In the genomic region with DNA sequence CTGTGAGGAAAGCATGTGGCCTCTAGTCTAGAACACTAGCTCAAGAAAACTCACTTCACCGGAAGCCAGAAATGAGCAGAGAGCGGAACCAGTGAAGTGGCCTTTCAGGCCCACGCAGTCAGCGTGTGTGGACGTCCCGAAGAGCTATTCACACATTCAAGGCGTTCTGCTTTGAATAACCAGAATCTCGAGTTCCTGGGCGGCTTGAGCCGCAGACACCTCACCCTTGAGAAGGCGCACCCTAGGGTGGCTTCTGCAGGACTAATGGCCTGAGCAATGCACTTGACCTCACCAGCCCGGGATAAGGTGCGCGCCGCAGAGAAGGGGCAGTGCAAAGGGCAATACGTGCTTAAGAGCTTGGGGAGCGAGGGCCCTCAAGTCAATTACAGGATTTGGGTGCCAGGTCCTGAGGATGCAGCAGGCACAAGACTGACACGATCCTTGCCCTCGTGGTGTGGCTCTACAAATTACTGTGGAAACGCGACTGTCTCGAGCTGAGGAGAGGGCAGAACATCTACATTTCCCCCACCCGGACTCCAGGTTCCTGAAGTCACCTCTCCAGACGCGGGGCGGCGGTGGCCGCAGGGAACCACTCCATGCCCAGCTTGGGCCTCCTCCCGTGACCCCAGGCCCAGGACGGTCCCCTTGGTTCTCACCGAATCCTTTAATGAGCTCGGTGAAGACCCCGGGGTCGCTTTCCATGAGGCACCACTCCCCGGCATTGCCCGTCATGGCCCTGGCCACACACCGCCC, we compare ENCODE assay signal across 1 cellular context.
TF ChIP-seq lines count a peak whose summit lies in the region.

No MANE protein-coding gene starts in this region.

TF ChIP-seq in HepG2, 621 proteins besides CTCF, POLR2A, EP300 and RAD21 (continued from another document and continues in another):
- TF ChIP-seq SOX6 (IDR thresholded peaks at IDR 0.05): no peak
- no peak for TF ChIP-seq SOX6 (CRISPR knock-in tag; IDR thresholded peaks at IDR 0.05)
- TF ChIP-seq PAF1 (CRISPR knock-in tag; IDR thresholded peaks at IDR 0.05): no peak
- 0 out of 2 replicates have a peak, but pooled peaks have one; percentile 2 for TF ChIP-seq SNAPC2 (CRISPR knock-in tag; IDR thresholded peaks at IDR 0.05)
- TF ChIP-seq JARID2 (CRISPR knock-in tag; IDR thresholded peaks at IDR 0.05; ENCODE audit: insufficient replicate concordance): peak; percentile 45
- no peak for TF ChIP-seq RARG (CRISPR knock-in tag; IDR thresholded peaks at IDR 0.05; ENCODE audit: low read depth)
- TF ChIP-seq, protein P1, sequence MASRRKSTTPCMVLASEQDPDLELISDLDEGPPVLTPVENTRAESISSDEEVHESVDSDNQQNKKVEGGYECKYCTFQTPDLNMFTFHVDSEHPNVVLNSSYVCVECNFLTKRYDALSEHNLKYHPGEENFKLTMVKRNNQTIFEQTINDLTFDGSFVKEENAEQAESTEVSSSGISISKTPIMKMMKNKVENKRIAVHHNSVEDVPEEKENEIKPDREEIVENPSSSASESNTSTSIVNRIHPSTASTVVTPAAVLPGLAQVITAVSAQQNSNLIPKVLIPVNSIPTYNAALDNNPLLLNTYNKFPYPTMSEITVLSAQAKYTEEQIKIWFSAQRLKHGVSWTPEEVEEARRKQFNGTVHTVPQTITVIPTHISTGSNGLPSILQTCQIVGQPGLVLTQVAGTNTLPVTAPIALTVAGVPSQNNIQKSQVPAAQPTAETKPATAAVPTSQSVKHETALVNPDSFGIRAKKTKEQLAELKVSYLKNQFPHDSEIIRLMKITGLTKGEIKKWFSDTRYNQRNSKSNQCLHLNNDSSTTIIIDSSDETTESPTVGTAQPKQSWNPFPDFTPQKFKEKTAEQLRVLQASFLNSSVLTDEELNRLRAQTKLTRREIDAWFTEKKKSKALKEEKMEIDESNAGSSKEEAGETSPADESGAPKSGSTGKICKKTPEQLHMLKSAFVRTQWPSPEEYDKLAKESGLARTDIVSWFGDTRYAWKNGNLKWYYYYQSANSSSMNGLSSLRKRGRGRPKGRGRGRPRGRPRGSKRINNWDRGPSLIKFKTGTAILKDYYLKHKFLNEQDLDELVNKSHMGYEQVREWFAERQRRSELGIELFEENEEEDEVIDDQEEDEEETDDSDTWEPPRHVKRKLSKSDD (CRISPR knock-in tag; IDR thresholded peaks at IDR 0.05; ENCODE audit: low read depth): peak; percentile 13; the same call in 1 of the 2 replicates
- TF ChIP-seq, protein P2, sequence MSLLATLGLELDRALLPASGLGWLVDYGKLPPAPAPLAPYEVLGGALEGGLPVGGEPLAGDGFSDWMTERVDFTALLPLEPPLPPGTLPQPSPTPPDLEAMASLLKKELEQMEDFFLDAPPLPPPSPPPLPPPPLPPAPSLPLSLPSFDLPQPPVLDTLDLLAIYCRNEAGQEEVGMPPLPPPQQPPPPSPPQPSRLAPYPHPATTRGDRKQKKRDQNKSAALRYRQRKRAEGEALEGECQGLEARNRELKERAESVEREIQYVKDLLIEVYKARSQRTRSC (CRISPR knock-in tag; IDR thresholded peaks at IDR 0.05; ENCODE audit: low read depth): no peak
- TF ChIP-seq NFYB (CRISPR knock-in tag; IDR thresholded peaks at IDR 0.05): no peak
- no peak for TF ChIP-seq TEAD3 (CRISPR knock-in tag; optimal IDR thresholded peaks at IDR 0.05; ENCODE audit: borderline replicate concordance)
- TF ChIP-seq, protein P3, sequence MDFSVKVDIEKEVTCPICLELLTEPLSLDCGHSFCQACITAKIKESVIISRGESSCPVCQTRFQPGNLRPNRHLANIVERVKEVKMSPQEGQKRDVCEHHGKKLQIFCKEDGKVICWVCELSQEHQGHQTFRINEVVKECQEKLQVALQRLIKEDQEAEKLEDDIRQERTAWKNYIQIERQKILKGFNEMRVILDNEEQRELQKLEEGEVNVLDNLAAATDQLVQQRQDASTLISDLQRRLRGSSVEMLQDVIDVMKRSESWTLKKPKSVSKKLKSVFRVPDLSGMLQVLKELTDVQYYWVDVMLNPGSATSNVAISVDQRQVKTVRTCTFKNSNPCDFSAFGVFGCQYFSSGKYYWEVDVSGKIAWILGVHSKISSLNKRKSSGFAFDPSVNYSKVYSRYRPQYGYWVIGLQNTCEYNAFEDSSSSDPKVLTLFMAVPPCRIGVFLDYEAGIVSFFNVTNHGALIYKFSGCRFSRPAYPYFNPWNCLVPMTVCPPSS (IDR thresholded peaks at IDR 0.05): no peak
- no peak for TF ChIP-seq NFE2 (CRISPR knock-in tag; IDR thresholded peaks at IDR 0.05)
- TF ChIP-seq, protein P4, sequence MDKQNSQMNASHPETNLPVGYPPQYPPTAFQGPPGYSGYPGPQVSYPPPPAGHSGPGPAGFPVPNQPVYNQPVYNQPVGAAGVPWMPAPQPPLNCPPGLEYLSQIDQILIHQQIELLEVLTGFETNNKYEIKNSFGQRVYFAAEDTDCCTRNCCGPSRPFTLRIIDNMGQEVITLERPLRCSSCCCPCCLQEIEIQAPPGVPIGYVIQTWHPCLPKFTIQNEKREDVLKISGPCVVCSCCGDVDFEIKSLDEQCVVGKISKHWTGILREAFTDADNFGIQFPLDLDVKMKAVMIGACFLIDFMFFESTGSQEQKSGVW (CRISPR knock-in tag; IDR thresholded peaks at IDR 0.05; ENCODE audit: borderline replicate concordance): no peak
- no peak for TF ChIP-seq ATF7 (IDR thresholded peaks at IDR 0.05)
- TF ChIP-seq ATF7 (CRISPR knock-in tag; IDR thresholded peaks at IDR 0.05): no peak; the same call in 1 of the 2 replicates
- no peak for TF ChIP-seq FOXK1 (CRISPR knock-in tag; IDR thresholded peaks at IDR 0.05; ENCODE audit: borderline replicate concordance, low read depth)
- no peak for TF ChIP-seq ZNF367 (CRISPR knock-in tag; IDR thresholded peaks at IDR 0.05; ENCODE audit: borderline replicate concordance)
- TF ChIP-seq, protein P5, sequence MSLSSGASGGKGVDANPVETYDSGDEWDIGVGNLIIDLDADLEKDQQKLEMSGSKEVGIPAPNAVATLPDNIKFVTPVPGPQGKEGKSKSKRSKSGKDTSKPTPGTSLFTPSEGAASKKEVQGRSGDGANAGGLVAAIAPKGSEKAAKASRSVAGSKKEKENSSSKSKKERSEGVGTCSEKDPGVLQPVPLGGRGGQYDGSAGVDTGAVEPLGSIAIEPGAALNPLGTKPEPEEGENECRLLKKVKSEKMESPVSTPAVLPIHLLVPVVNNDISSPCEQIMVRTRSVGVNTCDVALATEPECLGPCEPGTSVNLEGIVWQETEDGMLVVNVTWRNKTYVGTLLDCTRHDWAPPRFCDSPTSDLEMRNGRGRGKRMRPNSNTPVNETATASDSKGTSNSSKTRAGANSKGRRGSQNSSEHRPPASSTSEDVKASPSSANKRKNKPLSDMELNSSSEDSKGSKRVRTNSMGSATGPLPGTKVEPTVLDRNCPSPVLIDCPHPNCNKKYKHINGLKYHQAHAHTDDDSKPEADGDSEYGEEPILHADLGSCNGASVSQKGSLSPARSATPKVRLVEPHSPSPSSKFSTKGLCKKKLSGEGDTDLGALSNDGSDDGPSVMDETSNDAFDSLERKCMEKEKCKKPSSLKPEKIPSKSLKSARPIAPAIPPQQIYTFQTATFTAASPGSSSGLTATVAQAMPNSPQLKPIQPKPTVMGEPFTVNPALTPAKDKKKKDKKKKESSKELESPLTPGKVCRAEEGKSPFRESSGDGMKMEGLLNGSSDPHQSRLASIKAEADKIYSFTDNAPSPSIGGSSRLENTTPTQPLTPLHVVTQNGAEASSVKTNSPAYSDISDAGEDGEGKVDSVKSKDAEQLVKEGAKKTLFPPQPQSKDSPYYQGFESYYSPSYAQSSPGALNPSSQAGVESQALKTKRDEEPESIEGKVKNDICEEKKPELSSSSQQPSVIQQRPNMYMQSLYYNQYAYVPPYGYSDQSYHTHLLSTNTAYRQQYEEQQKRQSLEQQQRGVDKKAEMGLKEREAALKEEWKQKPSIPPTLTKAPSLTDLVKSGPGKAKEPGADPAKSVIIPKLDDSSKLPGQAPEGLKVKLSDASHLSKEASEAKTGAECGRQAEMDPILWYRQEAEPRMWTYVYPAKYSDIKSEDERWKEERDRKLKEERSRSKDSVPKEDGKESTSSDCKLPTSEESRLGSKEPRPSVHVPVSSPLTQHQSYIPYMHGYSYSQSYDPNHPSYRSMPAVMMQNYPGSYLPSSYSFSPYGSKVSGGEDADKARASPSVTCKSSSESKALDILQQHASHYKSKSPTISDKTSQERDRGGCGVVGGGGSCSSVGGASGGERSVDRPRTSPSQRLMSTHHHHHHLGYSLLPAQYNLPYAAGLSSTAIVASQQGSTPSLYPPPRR (CRISPR knock-in tag; IDR thresholded peaks at IDR 0.05; ENCODE audit: borderline replicate concordance): no peak
- no peak for TF ChIP-seq ZNF780A (CRISPR knock-in tag; IDR thresholded peaks at IDR 0.05)
- TF ChIP-seq, protein P6, sequence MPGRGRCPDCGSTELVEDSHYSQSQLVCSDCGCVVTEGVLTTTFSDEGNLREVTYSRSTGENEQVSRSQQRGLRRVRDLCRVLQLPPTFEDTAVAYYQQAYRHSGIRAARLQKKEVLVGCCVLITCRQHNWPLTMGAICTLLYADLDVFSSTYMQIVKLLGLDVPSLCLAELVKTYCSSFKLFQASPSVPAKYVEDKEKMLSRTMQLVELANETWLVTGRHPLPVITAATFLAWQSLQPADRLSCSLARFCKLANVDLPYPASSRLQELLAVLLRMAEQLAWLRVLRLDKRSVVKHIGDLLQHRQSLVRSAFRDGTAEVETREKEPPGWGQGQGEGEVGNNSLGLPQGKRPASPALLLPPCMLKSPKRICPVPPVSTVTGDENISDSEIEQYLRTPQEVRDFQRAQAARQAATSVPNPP (CRISPR knock-in tag; IDR thresholded peaks at IDR 0.05): no peak
- TF ChIP-seq, protein P7, sequence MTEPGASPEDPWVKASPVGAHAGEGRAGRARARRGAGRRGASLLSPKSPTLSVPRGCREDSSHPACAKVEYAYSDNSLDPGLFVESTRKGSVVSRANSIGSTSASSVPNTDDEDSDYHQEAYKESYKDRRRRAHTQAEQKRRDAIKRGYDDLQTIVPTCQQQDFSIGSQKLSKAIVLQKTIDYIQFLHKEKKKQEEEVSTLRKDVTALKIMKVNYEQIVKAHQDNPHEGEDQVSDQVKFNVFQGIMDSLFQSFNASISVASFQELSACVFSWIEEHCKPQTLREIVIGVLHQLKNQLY (CRISPR knock-in tag; IDR thresholded peaks at IDR 0.05): no peak
- TF ChIP-seq KLF15 (CRISPR knock-in tag; IDR thresholded peaks at IDR 0.05; ENCODE audit: borderline replicate concordance): no peak; the same call in 1 of the 2 replicates
- TF ChIP-seq NCOA2 (CRISPR knock-in tag; IDR thresholded peaks at IDR 0.05): no peak
- no peak for TF ChIP-seq XBP1 (CRISPR knock-in tag; IDR thresholded peaks at IDR 0.05)
- no peak for TF ChIP-seq ZNF720 (CRISPR knock-in tag; IDR thresholded peaks at IDR 0.05)
- peak; percentile 54 for TF ChIP-seq POLR2AphosphoS5 (IDR thresholded peaks at IDR 0.05; ENCODE audit: low read depth, low read length)
- TF ChIP-seq, protein P8, sequence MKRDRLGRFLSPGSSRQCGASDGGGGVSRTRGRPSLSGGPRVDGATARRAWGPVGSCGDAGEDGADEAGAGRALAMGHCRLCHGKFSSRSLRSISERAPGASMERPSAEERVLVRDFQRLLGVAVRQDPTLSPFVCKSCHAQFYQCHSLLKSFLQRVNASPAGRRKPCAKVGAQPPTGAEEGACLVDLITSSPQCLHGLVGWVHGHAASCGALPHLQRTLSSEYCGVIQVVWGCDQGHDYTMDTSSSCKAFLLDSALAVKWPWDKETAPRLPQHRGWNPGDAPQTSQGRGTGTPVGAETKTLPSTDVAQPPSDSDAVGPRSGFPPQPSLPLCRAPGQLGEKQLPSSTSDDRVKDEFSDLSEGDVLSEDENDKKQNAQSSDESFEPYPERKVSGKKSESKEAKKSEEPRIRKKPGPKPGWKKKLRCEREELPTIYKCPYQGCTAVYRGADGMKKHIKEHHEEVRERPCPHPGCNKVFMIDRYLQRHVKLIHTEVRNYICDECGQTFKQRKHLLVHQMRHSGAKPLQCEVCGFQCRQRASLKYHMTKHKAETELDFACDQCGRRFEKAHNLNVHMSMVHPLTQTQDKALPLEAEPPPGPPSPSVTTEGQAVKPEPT (CRISPR knock-in tag; IDR thresholded peaks at IDR 0.05; ENCODE audit: low read depth): 0 out of 2 replicates have a peak, but pooled peaks have one; percentile 5
- TF ChIP-seq DNMT3B (CRISPR knock-in tag; conservative IDR thresholded peaks at IDR 0.05): 0 out of 2 replicates have a peak, but pooled peaks have one; percentile 38
- no peak for TF ChIP-seq JUN (CRISPR knock-in tag; IDR thresholded peaks at IDR 0.05)
- TF ChIP-seq, protein P9, sequence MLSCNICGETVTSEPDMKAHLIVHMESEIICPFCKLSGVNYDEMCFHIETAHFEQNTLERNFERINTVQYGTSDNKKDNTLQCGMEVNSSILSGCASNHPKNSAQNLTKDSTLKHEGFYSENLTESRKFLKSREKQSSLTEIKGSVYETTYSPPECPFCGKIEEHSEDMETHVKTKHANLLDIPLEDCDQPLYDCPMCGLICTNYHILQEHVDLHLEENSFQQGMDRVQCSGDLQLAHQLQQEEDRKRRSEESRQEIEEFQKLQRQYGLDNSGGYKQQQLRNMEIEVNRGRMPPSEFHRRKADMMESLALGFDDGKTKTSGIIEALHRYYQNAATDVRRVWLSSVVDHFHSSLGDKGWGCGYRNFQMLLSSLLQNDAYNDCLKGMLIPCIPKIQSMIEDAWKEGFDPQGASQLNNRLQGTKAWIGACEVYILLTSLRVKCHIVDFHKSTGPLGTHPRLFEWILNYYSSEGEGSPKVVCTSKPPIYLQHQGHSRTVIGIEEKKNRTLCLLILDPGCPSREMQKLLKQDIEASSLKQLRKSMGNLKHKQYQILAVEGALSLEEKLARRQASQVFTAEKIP (CRISPR knock-in tag; IDR thresholded peaks at IDR 0.05; ENCODE audit: borderline replicate concordance): no peak
- peak; percentile 36; the same call in 1 of the 2 replicates for TF ChIP-seq SAP130 (CRISPR knock-in tag; IDR thresholded peaks at IDR 0.05; ENCODE audit: low read depth)
- TF ChIP-seq ZBTB42 (CRISPR knock-in tag; IDR thresholded peaks at IDR 0.05): no peak
- TF ChIP-seq ZSCAN22 (CRISPR knock-in tag; IDR thresholded peaks at IDR 0.05): peak; percentile 8; the same call in 1 of the 2 replicates
- no peak for TF ChIP-seq FOXC1 (CRISPR knock-in tag; IDR thresholded peaks at IDR 0.05; ENCODE audit: borderline replicate concordance)
- TF ChIP-seq MED13 (CRISPR knock-in tag; IDR thresholded peaks at IDR 0.05): no peak
- no peak for TF ChIP-seq ZNF33A (CRISPR knock-in tag; IDR thresholded peaks at IDR 0.05; ENCODE audit: borderline replicate concordance)
- TF ChIP-seq, protein P10, sequence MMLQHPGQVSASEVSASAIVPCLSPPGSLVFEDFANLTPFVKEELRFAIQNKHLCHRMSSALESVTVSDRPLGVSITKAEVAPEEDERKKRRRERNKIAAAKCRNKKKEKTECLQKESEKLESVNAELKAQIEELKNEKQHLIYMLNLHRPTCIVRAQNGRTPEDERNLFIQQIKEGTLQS (CRISPR knock-in tag; IDR thresholded peaks at IDR 0.05): no peak
- no peak for TF ChIP-seq TBL1XR1 (IDR thresholded peaks at IDR 0.05; ENCODE audit: borderline replicate concordance, low read length, partially characterized antibody)
- TF ChIP-seq BRD4 (CRISPR knock-in tag; IDR thresholded peaks at IDR 0.05): no peak
- no peak for TF ChIP-seq HMG20B (CRISPR knock-in tag; conservative IDR thresholded peaks at IDR 0.05)
- no peak for TF ChIP-seq NFIB (CRISPR knock-in tag; IDR thresholded peaks at IDR 0.05; ENCODE audit: borderline replicate concordance)
- no peak for TF ChIP-seq HDAC1 (CRISPR knock-in tag; IDR thresholded peaks at IDR 0.05)
- no peak for TF ChIP-seq DR1 (CRISPR knock-in tag; IDR thresholded peaks at IDR 0.05)
- TF ChIP-seq TBX3 (IDR thresholded peaks at IDR 0.05; ENCODE audit: borderline replicate concordance): no peak
- TF ChIP-seq ATF1 (CRISPR knock-in tag; IDR thresholded peaks at IDR 0.05): no peak
- no peak for TF ChIP-seq POGZ (CRISPR knock-in tag; IDR thresholded peaks at IDR 0.05)
